ENCODE assay signal across 8 cellular contexts in the genomic region with DNA sequence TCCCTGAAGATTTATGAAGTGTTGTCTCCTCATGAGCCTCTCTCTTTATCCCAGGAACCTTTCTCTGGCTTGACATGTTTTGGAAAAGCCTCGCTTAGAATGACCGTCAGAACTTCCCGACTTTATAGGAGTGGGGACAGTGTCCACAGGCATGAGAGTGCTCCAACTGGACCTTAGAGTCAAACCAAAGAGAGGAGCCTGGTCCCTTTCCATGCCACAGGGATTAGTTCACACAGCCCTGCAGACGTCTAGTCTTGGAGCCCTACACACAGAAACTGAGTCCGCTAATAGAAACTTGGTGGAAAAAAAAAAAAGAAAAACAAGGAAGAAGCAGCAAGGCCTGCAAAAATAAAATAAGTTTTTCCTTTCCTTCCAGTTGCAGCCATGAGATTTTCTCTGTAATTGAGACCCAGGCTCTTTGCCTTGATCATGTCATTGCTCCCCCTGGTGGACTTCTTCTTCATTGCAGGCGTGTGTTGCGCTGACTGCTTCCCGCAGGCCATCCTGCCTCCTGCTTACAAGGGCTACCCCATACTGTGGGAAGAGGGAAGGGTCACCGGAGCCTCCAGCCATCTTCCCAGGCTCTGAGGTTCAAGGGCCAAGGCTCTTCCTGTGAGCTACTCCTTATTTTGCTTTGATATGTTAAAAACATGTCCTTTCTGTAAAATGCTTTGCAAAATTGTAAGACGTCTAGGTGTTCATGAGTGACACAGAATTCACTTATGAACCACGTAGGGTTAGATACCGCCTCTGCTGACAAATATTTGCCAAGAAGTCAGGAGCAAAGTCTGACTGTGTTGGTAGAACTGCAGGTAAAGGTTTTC.
DNase-seq lines count a peak whose midpoint lies in the region; ATAC-seq and TF ChIP-seq lines count a peak whose summit lies in the region.

No MANE protein-coding gene starts in this region.

- H3K4me3 Mint-ChIP-seq in chondrocyte (ENCODE audit: unreplicated experiment), result peak overlapping the region; percentile 20

- peak overlapping the region; percentile 68 for H3K27ac Mint-ChIP-seq in chondrocyte (ENCODE audit: unreplicated experiment)

- peak; percentile 67 to 68 for DNase-seq in NCI-H2081 (lab: John Stamatoyannopoulos, UW)
- DNase-seq in NCI-H2081 treated with DMSO at 0.1 percent for 48 hours (lab: John Stamatoyannopoulos, UW), result no peak
- DNase-seq in NCI-H446 (lab: John Stamatoyannopoulos, UW), result peak; percentile 5 to 66
- peak; percentile 57 for DNase-seq in activated CD4-positive, alpha-beta T cell treated with anti-CD3 and anti-CD28 coated beads for 1 hour
- no peak for DNase-seq in chondrocyte (ENCODE audit: low spot score)
- DNase-seq in left lobe of liver (ENCODE audit: low spot score), result peak; percentile 76
- peak; percentile 62 to 71 for DNase-seq in stimulated activated CD4-positive, alpha-beta T cell treated with anti-CD3 and anti-CD28 coated beads, Interleukin-4, amount 100 ng/mL, for 48 hours (ENCODE audit: low read depth in 2 of 2)

- peak; percentile 92 for TF ChIP-seq CTCF in chondrocyte (IDR thresholded peaks at IDR 0.05)

- H3K9me3 Mint-ChIP-seq in chondrocyte (ENCODE audit: low read depth), result no peaks in the 10 kb centered on the region

- H3K27me3 Mint-ChIP-seq in chondrocyte (ENCODE audit: low read depth), result no peaks in the 10 kb centered on the region

- H3K36me3 Mint-ChIP-seq in chondrocyte (ENCODE audit: low read depth), result no peaks in the 10 kb centered on the region

- H3K4me1 Mint-ChIP-seq in chondrocyte (ENCODE audit: low read depth), result peaks cover 35% of the 10 kb centered on the region

- ATAC-seq in HG03135 (IDR thresholded peaks at IDR 0.05; ENCODE audit: unreplicated experiment) (peak; percentile 85), left lobe of liver (peak; percentile 99)

Comparison
In these comparisons a context has a peak if more than half of its experiments do, and no peak if none do; other contexts are left out.
1. DNase-seq: peak in NCI-H2081 (2 of 2), NCI-H446 (2 of 2), activated CD4-positive, alpha-beta T cell treated with anti-CD3 and anti-CD28 coated beads for 1 hour (single experiment), left lobe of liver (single experiment) and stimulated activated CD4-positive, alpha-beta T cell treated with anti-CD3 and anti-CD28 coated beads, Interleukin-4, amount 100 ng/mL, for 48 hours (2 of 2); none in NCI-H2081 treated with DMSO at 0.1 percent for 48 hours (single experiment) and chondrocyte (single experiment).